ENCODE assay signal across 8 cellular contexts in the genomic region with DNA sequence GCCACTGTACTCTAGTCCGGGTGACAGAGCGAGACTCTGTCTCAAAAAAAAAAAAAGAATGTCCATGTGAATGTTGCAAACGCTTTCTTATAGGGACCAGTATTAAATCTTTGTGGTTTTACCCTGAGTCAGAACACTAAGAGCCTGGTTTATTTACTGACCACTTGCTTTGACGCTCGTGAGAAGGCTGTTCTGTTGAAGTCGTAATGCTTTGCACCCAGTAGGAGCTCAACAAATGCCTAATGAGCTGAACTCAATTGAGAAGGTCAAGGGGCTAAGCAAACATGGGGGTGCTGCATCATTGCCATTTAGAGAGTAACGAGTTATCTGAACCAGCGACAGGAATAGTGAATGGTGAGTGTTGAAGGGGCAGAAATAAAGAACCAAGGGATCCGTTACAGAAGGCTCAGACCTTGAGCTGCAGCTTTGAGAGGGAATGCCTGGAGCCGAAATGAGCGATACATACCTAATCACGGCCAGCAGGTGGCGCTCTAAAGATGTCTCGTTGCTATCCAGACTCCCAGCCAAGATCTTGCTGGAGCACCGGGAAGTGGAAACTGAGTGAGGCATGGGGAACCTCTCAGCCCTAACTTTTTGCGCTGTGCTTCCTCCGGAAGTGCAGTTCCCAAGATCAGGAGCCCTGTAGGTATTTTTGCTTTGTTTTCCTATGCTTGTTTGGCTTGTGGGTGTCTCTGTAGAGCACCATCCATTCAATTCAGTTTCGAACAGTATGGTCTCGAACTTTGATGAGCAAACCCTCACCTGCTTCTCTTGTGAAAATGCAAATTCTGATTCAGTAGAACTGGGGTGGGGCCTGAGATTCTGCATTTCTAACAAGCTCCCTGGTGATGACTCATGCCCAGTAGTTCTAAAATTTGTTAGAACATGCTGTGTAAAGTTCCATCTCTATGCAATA. TPM values are rescaled to one million over a fixed set of nuclear protein-coding genes. Genes with fewer than 3 reads are reported as not detected.
DNase-seq lines count a peak whose midpoint lies in the region; ATAC-seq, FAIRE-seq and TF ChIP-seq lines count a peak whose summit lies in the region.

No MANE protein-coding gene starts in this region.

- peak; percentile 78 for TF ChIP-seq RAD21 in HepG2 (CRISPR knock-in tag; IDR thresholded peaks at IDR 0.05)

- H3K27ac ChIP-seq in HepG2 (ENCODE audit: extremely low read length, insufficient read depth, low read length): no peak overlapping the region

- intact Hi-C loops in HepG2 (cut with micrococcal nuclease; ENCODE audit: unreplicated experiment): loop anchor here (5.0 kb wide), 1 partner anchor 37 kb away; no protein-coding TSS in a partner anchor

- CTCF ChIA-PET in activated CD4-positive, alpha-beta T cell treated with anti-CD3 and anti-CD28 coated beads, Interleukin-2, amount 10 ng/mL, durations not matched to agents 7 days and 5 days (lab: Charles Lee): interaction anchor here (0.6 to 2.4 kb wide), 8 partner anchors 10 to 862 kb away, joined by 3 to 10 read pairs (median 5); a partner anchor contains a TSS
- CTCF ChIA-PET in HepG2 (lab: Yijun Ruan, JAX; ENCODE audit: low intra/inter-chr PET ratio, low total read pairs): interaction anchor here (1.3 to 1.5 kb wide), 4 partner anchors 20 to 375 kb away, joined by 3 to 10 read pairs (median 4); no protein-coding TSS in a partner anchor

- peak; percentile 97 for FAIRE-seq in HepG2 (lab: Jason Lieb, UNC)

- peak; percentile 80 for ATAC-seq in HepG2
- ATAC-seq in GM18517 (IDR thresholded peaks at IDR 0.05; ENCODE audit: unreplicated experiment): no peak

- no peaks in the 10 kb centered on the region for H3K9me3 ChIP-seq in HepG2 (ENCODE audit: low read length)

- no peak overlapping the region for H3K4me3 Mint-ChIP-seq in activated CD4-positive, alpha-beta T cell treated with anti-CD3 and anti-CD28 coated beads, Interleukin-2, amount 10 ng/mL, durations not matched to agents 7 days and 5 days

- H3K4me1 ChIP-seq in HepG2 (ENCODE audit: insufficient read depth, low read length): peaks cover 64% of the 10 kb centered on the region

- TF ChIP-seq EP300 in HepG2 (IDR thresholded peaks at IDR 0.05; ENCODE audit: low read depth in 2 of 2, low read length in 2 of 2): no peak
- peak; percentile 27; the same call in 1 of the 2 replicates for TF ChIP-seq EP300 in HepG2 (CRISPR knock-in tag; IDR thresholded peaks at IDR 0.05; ENCODE audit: borderline replicate concordance)

- no peak overlapping the region for H3K9ac ChIP-seq in HepG2 (ENCODE audit: insufficient read depth, low read depth, low read length)

- no peaks in the 10 kb centered on the region for H3K36me3 ChIP-seq in HepG2 (replicated peaks in 1 of 2; ENCODE audit: control insufficient read depth in 1 of 2, insufficient read depth in 2 of 2, low read length in 2 of 2)

- POLR2A ChIA-PET in activated CD4-positive, alpha-beta T cell treated with anti-CD3 and anti-CD28 coated beads, Interleukin-2, amount 10 ng/mL, durations not matched to agents 7 days and 5 days (lab: Charles Lee): no interaction called here
- POLR2A ChIA-PET in HepG2 (lab: Yijun Ruan, JAX): interaction anchor here (0.5 to 1.5 kb wide), 4 partner anchors 10 to 220 kb away, joined by 3 to 7 read pairs (median 4); a partner anchor contains a TSS

- BruUV-seq in HepG2 (replicated peaks; lab: Mats Ljungman, UMichigan): no TSS peak

- in situ Hi-C loops in HepG2 (cut with HindIII; ENCODE audit: extremely low pct_ligation_motif_present, low pct_unique_long_range_greater_than_20kb): loop anchor here (5.0 to 10.0 kb wide), 2 partner anchors 37 to 335 kb away; a partner anchor contains a TSS

- H4K20me1 ChIP-seq in HepG2 (ENCODE audit: insufficient read depth, low read length): no peaks in the 10 kb centered on the region

- peak; percentile 34 to 57 for DNase-seq in AML-193 (lab: John Stamatoyannopoulos, UW)
- peak; percentile 84 for DNase-seq in HFF-Myc (ENCODE audit: extremely low read depth, low read depth)
- DNase-seq in NCI-H526 (lab: John Stamatoyannopoulos, UW): peak; percentile 70 to 84
- peak; percentile 83 for DNase-seq in activated CD4-positive, alpha-beta T cell treated with anti-CD3 and anti-CD28 coated beads, Interleukin-2, amount 10 ng/mL, durations not matched to agents 7 days and 5 days
- peak; percentile 93 for DNase-seq in dermis blood vessel endothelial cell
- peak; percentile 80 for DNase-seq in HepG2 (ENCODE audit: low spot score)
- DNase-seq in stimulated activated CD4-positive, alpha-beta T cell treated with anti-CD3 and anti-CD28 coated beads, Interleukin-4, amount 100 ng/mL, for 4 hours: peak; percentile 58 to 75

- TF ChIP-seq CTCF in HFF-Myc (IDR thresholded peaks at IDR 0.05; ENCODE audit: low read depth, low read length, missing control alignments) (peak; percentile 89), HepG2 (CRISPR knock-in tag; IDR thresholded peaks at IDR 0.05) (peak; percentile 94)

- peaks cover 23% of the 10 kb centered on the region for H3K27me3 Mint-ChIP-seq in activated CD4-positive, alpha-beta T cell treated with anti-CD3 and anti-CD28 coated beads, Interleukin-2, amount 10 ng/mL, durations not matched to agents 7 days and 5 days

- H3K9me3 Mint-ChIP-seq in activated CD4-positive, alpha-beta T cell treated with anti-CD3 and anti-CD28 coated beads, Interleukin-2, amount 10 ng/mL, durations not matched to agents 7 days and 5 days: no peaks in the 10 kb centered on the region

- H2AFZ ChIP-seq in HepG2 (ENCODE audit: low read length): peak overlapping the region; percentile 39

- H3K4me3 ChIP-seq in HFF-Myc (replicated peaks; ENCODE audit: low read depth, low read length) (no peak overlapping the region), HepG2 (replicated peaks in 1 of 3; ENCODE audit: insufficient read depth in 1 of 3, low read depth in 2 of 3, low read length in 3 of 3) (peak overlapping the region in 1 of 3 experiments; percentile 30; a peak in 1 of 6 replicates)

- H3K4me1 Mint-ChIP-seq in activated CD4-positive, alpha-beta T cell treated with anti-CD3 and anti-CD28 coated beads, Interleukin-2, amount 10 ng/mL, durations not matched to agents 7 days and 5 days: peaks cover 21% of the 10 kb centered on the region

- H3K79me2 ChIP-seq in HepG2 (ENCODE audit: insufficient read depth, low read length): no peaks in the 10 kb centered on the region

- 34% methylated on average over 15 of the region's 19 CpGs for WGBS in HepG2 (ENCODE audit: low lambda C conversion rate)

- H3K27ac Mint-ChIP-seq in activated CD4-positive, alpha-beta T cell treated with anti-CD3 and anti-CD28 coated beads, Interleukin-2, amount 10 ng/mL, durations not matched to agents 7 days and 5 days: no peak overlapping the region

- no peak for TF ChIP-seq POLR2A in HepG2 (IDR thresholded peaks at IDR 0.05; ENCODE audit: insufficient read depth in 1 of 2, low read depth in 2 of 2, low read length in 2 of 2)

- no peaks in the 10 kb centered on the region for H3K27me3 ChIP-seq in HepG2 (ENCODE audit: control insufficient read depth in 1 of 2, insufficient read depth in 2 of 2, low read length in 2 of 2)

- no peaks in the 10 kb centered on the region for H3K36me3 Mint-ChIP-seq in activated CD4-positive, alpha-beta T cell treated with anti-CD3 and anti-CD28 coated beads, Interleukin-2, amount 10 ng/mL, durations not matched to agents 7 days and 5 days (ENCODE audit: low read depth)

- H3K4me2 ChIP-seq in HepG2 (ENCODE audit: low read depth, low read length): peak overlapping the region; percentile 72

RNA-seq across cellular contexts. Expression of a gene that starts 12.6 kb away (rescaled TPM):
- total RNA-seq in activated CD4-positive, alpha-beta T cell treated with anti-CD3 and anti-CD28 coated beads, Interleukin-2, amount 10 ng/mL, durations not matched to agents 7 days and 5 days: under 1 TPM; 0.10 to 0.12 TPM
- 0.05 TPM in 1 of 2 replicates, not detected in the other for total RNA-seq in dermis blood vessel endothelial cell
- not detected in 2 replicates for total RNA-seq in HepG2 (2016; rRNA removed; fragmentation: Illumina TruSeq; extraction: Trizol)
- 0.20 and 0.26 TPM in 2 replicates for total RNA-seq in HepG2 (2016; cell fraction: cytosol; rRNA removed; fragmentation: Illumina TruSeq; extraction: Trizol; ENCODE audit: low read depth)
- not detected in 2 replicates for total RNA-seq in HepG2 (2016; cell fraction: insoluble cytoplasmic fraction; rRNA removed; fragmentation: Illumina TruSeq; extraction: Trizol)
- 0.06 and 0.07 TPM in 2 replicates for total RNA-seq in HepG2 (2016; cell fraction: membrane; rRNA removed; fragmentation: Illumina TruSeq; extraction: Trizol)
- not detected in 2 replicates for total RNA-seq in HepG2 (2016; cell fraction: nucleus; rRNA removed; fragmentation: Illumina TruSeq; extraction: Trizol)
- polyA plus RNA-seq in HepG2 (2011; rRNA removed): 0.04 TPM in 1 of 2 replicates, not detected in the other
- not detected in 2 replicates for polyA plus RNA-seq in HepG2 (2011; cell fraction: cytosol; rRNA removed)
- not detected in 2 replicates for polyA plus RNA-seq in HepG2 (2011; cell fraction: nucleus; rRNA removed)
- not detected in 2 replicates for polyA plus RNA-seq in HepG2 (2012)
- polyA plus RNA-seq in HepG2 (2016; cell fraction: cytosol; fragmentation: Illumina TruSeq; extraction: Trizol; ENCODE audit: low read depth): 0.08 and 0.11 TPM in 2 replicates
- polyA plus RNA-seq in HepG2 (2016; cell fraction: insoluble cytoplasmic fraction; fragmentation: Illumina TruSeq; extraction: Trizol; ENCODE audit: low read depth): not detected in 2 replicates
- polyA plus RNA-seq in HepG2 (2016; cell fraction: membrane; fragmentation: Illumina TruSeq; extraction: Trizol; ENCODE audit: low read depth): not detected in 2 replicates
- polyA plus RNA-seq in HepG2 (2016; cell fraction: nucleus; fragmentation: Illumina TruSeq; extraction: Trizol; ENCODE audit: insufficient read depth, low read depth): not detected in 2 replicates
- not detected in 2 replicates for polyA minus RNA-seq in HepG2 (2011; rRNA and poly(A)+ RNA removed; ENCODE audit: low replicate concordance)
- polyA minus RNA-seq in HepG2 (2011; cell fraction: cytosol; rRNA and poly(A)+ RNA removed): not detected in 2 replicates
- not detected in 2 replicates for polyA minus RNA-seq in HepG2 (2011; cell fraction: nucleus; rRNA and poly(A)+ RNA removed)

RNA-seq across cellular contexts. Expression of a gene that starts 25.5 kb away (rescaled TPM):
- 10 to 100 TPM; 59.7 to 65.5 TPM for total RNA-seq in activated CD4-positive, alpha-beta T cell treated with anti-CD3 and anti-CD28 coated beads, Interleukin-2, amount 10 ng/mL, durations not matched to agents 7 days and 5 days
- total RNA-seq in dermis blood vessel endothelial cell: 34.5 and 47.6 TPM in 2 replicates
- 47.8 and 59.8 TPM in 2 replicates for total RNA-seq in HepG2 (2016; rRNA removed; fragmentation: Illumina TruSeq; extraction: Trizol)
- total RNA-seq in HepG2 (2016; cell fraction: cytosol; rRNA removed; fragmentation: Illumina TruSeq; extraction: Trizol; ENCODE audit: low read depth): 23.8 and 26.3 TPM in 2 replicates
- total RNA-seq in HepG2 (2016; cell fraction: insoluble cytoplasmic fraction; rRNA removed; fragmentation: Illumina TruSeq; extraction: Trizol): 40.4 and 58.0 TPM in 2 replicates
- 38.8 and 39.0 TPM in 2 replicates for total RNA-seq in HepG2 (2016; cell fraction: membrane; rRNA removed; fragmentation: Illumina TruSeq; extraction: Trizol)
- total RNA-seq in HepG2 (2016; cell fraction: nucleus; rRNA removed; fragmentation: Illumina TruSeq; extraction: Trizol): 76.2 and 88.4 TPM in 2 replicates
- 119 and 153 TPM in 2 replicates for polyA plus RNA-seq in HepG2 (2011; rRNA removed)
- 90.0 and 106 TPM in 2 replicates for polyA plus RNA-seq in HepG2 (2011; cell fraction: cytosol; rRNA removed)
- 348 and 472 TPM in 2 replicates for polyA plus RNA-seq in HepG2 (2011; cell fraction: nucleus; rRNA removed)
- 71.7 and 87.0 TPM in 2 replicates for polyA plus RNA-seq in HepG2 (2012)
- polyA plus RNA-seq in HepG2 (2016; cell fraction: cytosol; fragmentation: Illumina TruSeq; extraction: Trizol; ENCODE audit: low read depth): 9.5 and 11.4 TPM in 2 replicates
- 50.5 and 54.1 TPM in 2 replicates for polyA plus RNA-seq in HepG2 (2016; cell fraction: insoluble cytoplasmic fraction; fragmentation: Illumina TruSeq; extraction: Trizol; ENCODE audit: low read depth)
- 25.5 and 26.4 TPM in 2 replicates for polyA plus RNA-seq in HepG2 (2016; cell fraction: membrane; fragmentation: Illumina TruSeq; extraction: Trizol; ENCODE audit: low read depth)
- 93.0 and 99.2 TPM in 2 replicates for polyA plus RNA-seq in HepG2 (2016; cell fraction: nucleus; fragmentation: Illumina TruSeq; extraction: Trizol; ENCODE audit: insufficient read depth, low read depth)
- polyA minus RNA-seq in HepG2 (2011; rRNA and poly(A)+ RNA removed; ENCODE audit: low replicate concordance): 50.7 and 124 TPM in 2 replicates
- 38.6 and 48.1 TPM in 2 replicates for polyA minus RNA-seq in HepG2 (2011; cell fraction: cytosol; rRNA and poly(A)+ RNA removed)
- 217 and 240 TPM in 2 replicates for polyA minus RNA-seq in HepG2 (2011; cell fraction: nucleus; rRNA and poly(A)+ RNA removed)

RNA-seq across cellular contexts. Expression of a gene that starts 27.2 kb away (rescaled TPM):
- 1,000 to 10,000 TPM; 2,050 to 2,305 TPM for total RNA-seq in activated CD4-positive, alpha-beta T cell treated with anti-CD3 and anti-CD28 coated beads, Interleukin-2, amount 10 ng/mL, durations not matched to agents 7 days and 5 days
- total RNA-seq in dermis blood vessel endothelial cell (2,594 and 5,071 TPM in 2 replicates), HepG2 (2016; rRNA removed; fragmentation: Illumina TruSeq; extraction: Trizol) (2,817 and 3,645 TPM in 2 replicates)
- total RNA-seq in HepG2 (2016; cell fraction: cytosol; rRNA removed; fragmentation: Illumina TruSeq; extraction: Trizol; ENCODE audit: low read depth): 4,334 and 5,043 TPM in 2 replicates
- total RNA-seq in HepG2 (2016; cell fraction: insoluble cytoplasmic fraction; rRNA removed; fragmentation: Illumina TruSeq; extraction: Trizol): 2,923 and 3,794 TPM in 2 replicates
- 6,387 and 7,049 TPM in 2 replicates for total RNA-seq in HepG2 (2016; cell fraction: membrane; rRNA removed; fragmentation: Illumina TruSeq; extraction: Trizol)
- 834 and 897 TPM in 2 replicates for total RNA-seq in HepG2 (2016; cell fraction: nucleus; rRNA removed; fragmentation: Illumina TruSeq; extraction: Trizol)
- 3,026 and 3,529 TPM in 2 replicates for polyA plus RNA-seq in HepG2 (2011; rRNA removed)
- 2,378 and 3,844 TPM in 2 replicates for polyA plus RNA-seq in HepG2 (2011; cell fraction: cytosol; rRNA removed)
- 542 and 966 TPM in 2 replicates for polyA plus RNA-seq in HepG2 (2011; cell fraction: nucleus; rRNA removed)
- 4,466 and 4,951 TPM in 2 replicates for polyA plus RNA-seq in HepG2 (2012)
- polyA plus RNA-seq in HepG2 (2016; cell fraction: cytosol; fragmentation: Illumina TruSeq; extraction: Trizol; ENCODE audit: low read depth): 4,868 and 4,969 TPM in 2 replicates
- 3,325 and 3,753 TPM in 2 replicates for polyA plus RNA-seq in HepG2 (2016; cell fraction: insoluble cytoplasmic fraction; fragmentation: Illumina TruSeq; extraction: Trizol; ENCODE audit: low read depth)
- 5,785 and 5,833 TPM in 2 replicates for polyA plus RNA-seq in HepG2 (2016; cell fraction: membrane; fragmentation: Illumina TruSeq; extraction: Trizol; ENCODE audit: low read depth)
- polyA plus RNA-seq in HepG2 (2016; cell fraction: nucleus; fragmentation: Illumina TruSeq; extraction: Trizol; ENCODE audit: insufficient read depth, low read depth): 1,493 and 1,589 TPM in 2 replicates
- 260 and 659 TPM in 2 replicates for polyA minus RNA-seq in HepG2 (2011; rRNA and poly(A)+ RNA removed; ENCODE audit: low replicate concordance)
- 471 and 569 TPM in 2 replicates for polyA minus RNA-seq in HepG2 (2011; cell fraction: cytosol; rRNA and poly(A)+ RNA removed)
- polyA minus RNA-seq in HepG2 (2011; cell fraction: nucleus; rRNA and poly(A)+ RNA removed): 235 and 442 TPM in 2 replicates
